In genomic region chr12:102300824-102301461, GRCh38 we compare ENCODE assay signal across 8 cellular contexts.
DNase-seq lines count a peak whose midpoint lies in the region; ATAC-seq, FAIRE-seq and TF ChIP-seq lines count a peak whose summit lies in the region.

No MANE protein-coding gene starts in this region.

- TF ChIP-seq POLR2A in spleen (IDR thresholded peaks at IDR 0.05) = no peak

- H3K9me3 ChIP-seq in WERI-Rb-1 (ENCODE audit: severe bottlenecking) (no peaks in the 10 kb centered on the region), kidney (ENCODE audit: control insufficient read depth in 1 of 2, low read length in 2 of 2) (peaks cover 0 to 3% of the 10 kb centered on the region in 2 donors), spleen (peaks cover 2 to 30% (median 22%) of the 10 kb centered on the region in 8 donors)

- H3K27me3 ChIP-seq in WERI-Rb-1 (ENCODE audit: insufficient read depth, low read depth, severe bottlenecking) (no peaks in the 10 kb centered on the region), spleen (replicated peaks in 1 of 7) (no peaks in the 10 kb centered on the region)

- no peaks in the 10 kb centered on the region for H3K4me1 ChIP-seq in kidney (ENCODE audit: control insufficient read depth in 1 of 2, insufficient read depth in 1 of 2, low read depth in 1 of 2, low read length in 2 of 2)
- no peaks in the 10 kb centered on the region for H3K4me1 ChIP-seq in spleen

- H3K9ac ChIP-seq in kidney (ENCODE audit: low read length in 2 of 2) = no peak overlapping the region

- intact Hi-C loops in kidney (cut with DNase I) (no loop called here), spleen (cut with DNase I; ENCODE audit: low total_unique reads) (no loop called here)

- H3K4me3 ChIP-seq in WERI-Rb-1 (ENCODE audit: low read depth, low read length) = no peak overlapping the region
- H3K4me3 ChIP-seq in kidney (ENCODE audit: low read length in 2 of 2) = no peak overlapping the region
- no peak overlapping the region for H3K4me3 ChIP-seq in spleen

- no peaks in the 10 kb centered on the region for H3K36me3 ChIP-seq in WERI-Rb-1
- no peaks in the 10 kb centered on the region for H3K36me3 ChIP-seq in kidney (ENCODE audit: control insufficient read depth in 1 of 2, insufficient read depth in 2 of 2, low read length in 2 of 2)
- H3K36me3 ChIP-seq in spleen = no peaks in the 10 kb centered on the region

- DNase-seq in NCI-H2171 treated with DMSO at 0.1 percent for 48 hours (lab: John Stamatoyannopoulos, UW) (peak; percentile 45), NCI-H2171 (lab: John Stamatoyannopoulos, UW) (no peak), HT-29 (ENCODE audit: low spot score) (peak; percentile 41), WERI-Rb-1 (peak; percentile 33), kidney (no peak), spleen (no peak), cortex of kidney (lab: John Stamatoyannopoulos, UW) (no peak)

- ATAC-seq in GM19463 (IDR thresholded peaks at IDR 0.05; ENCODE audit: unreplicated experiment) = peak; percentile 73

- peak; percentile 70 for TF ChIP-seq CTCF in WERI-Rb-1 (IDR thresholded peaks at IDR 0.05; ENCODE audit: low read depth, low read length)
- peak; percentile 14 for TF ChIP-seq CTCF in kidney (IDR thresholded peaks at IDR 0.05; ENCODE audit: borderline replicate concordance, extremely low read depth, insufficient read depth)
- TF ChIP-seq CTCF in spleen (IDR thresholded peaks at IDR 0.05 in 8 of 11, conservative IDR thresholded peaks at IDR 0.05 in 3 of 11) = peak in 4 of 11 experiments; percentile 14 to 34 (median 24)

- H3K27ac ChIP-seq in WERI-Rb-1 (no peak overlapping the region), kidney (ENCODE audit: low read depth in 2 of 2, low read length in 2 of 2) (no peak overlapping the region), spleen (no peak overlapping the region)

- no peak for FAIRE-seq in kidney (lab: Jason Lieb, UNC)

Comparison
In these comparisons a context has a peak if more than half of its experiments do, and no peak if none do; other contexts are left out.
1. DNase-seq: peak in NCI-H2171 treated with DMSO at 0.1 percent for 48 hours (single experiment), HT-29 (single experiment) and WERI-Rb-1 (single experiment); none in NCI-H2171 (single experiment), kidney (single experiment), spleen (single experiment) and cortex of kidney (single experiment).